In genomic region chr16:55443855-55444254, GRCh38 we compare ENCODE assay signal across 26 cellular contexts. TPM values are rescaled to one million over a fixed set of nuclear protein-coding genes. Genes with fewer than 3 reads are reported as not detected.
"Had no signal": no experiment of that assay in that cellular context is flagged by ENCODE, and none has a peak within 500 bp of the region (broad histone marks: within the 10 kb centered on the region; RNA-seq: fewer than 3 reads in every experiment).

No MANE protein-coding gene starts in this region.

- H3K36me3 ChIP-seq: adrenal gland, pancreas, prostate gland, sigmoid colon, upper lobe of left lung had no signal

- H3K27me3 ChIP-seq: adrenal gland, pancreas, sigmoid colon, upper lobe of left lung had no signal

- H3K9me3 ChIP-seq: adrenal gland, pancreas, prostate gland, upper lobe of left lung had no signal

- H3K27ac ChIP-seq: coronary artery, pancreas, prostate gland, sigmoid colon had no signal

- H3K4me3 ChIP-seq: adrenal gland, coronary artery, pancreas, prostate gland, sigmoid colon, smooth muscle cell, upper lobe of left lung had no signal

- DNase-seq: activated CD4-positive, alpha-beta T cell treated with anti-CD3 and anti-CD28 coated beads for 4 hours; activated CD4-positive, alpha-beta T cell treated with anti-CD3 and anti-CD28 coated beads, Interleukin-2, amount 50 U/mL, for 4 hours; activated effector memory CD4-positive, alpha-beta T cell treated with Interleukin-2 at 50 U/mL for 16 hours; activated naive CD4-positive, alpha-beta T cell treated with Interleukin-2 at 50 U/mL for 16 hours; activated naive CD8-positive, alpha-beta T cell treated with anti-CD3 and anti-CD28 coated beads for 36 hours; activated T-cell treated with anti-CD3 and anti-CD28 coated beads for 4 hours; activated T-cell treated with anti-CD3 and anti-CD28 coated beads, Interleukin-2, amount 50 U/mL, for 72 hours; aorta; foreskin fibroblast; head of caudate nucleus; kidney; left colon; naive thymus-derived CD4-positive, alpha-beta T cell; pancreas; retina; sigmoid colon; stimulated activated CD4-positive, alpha-beta T cell treated with anti-CD3 and anti-CD28 coated beads, Interleukin-1b, Interleukin-23, amount 100 ng/mL, for 48 hours; stimulated activated CD4-positive, alpha-beta T cell treated with anti-CD3 and anti-CD28 coated beads, Interleukin-4, amount 100 ng/mL, for 4 hours; stimulated activated CD8-positive, alpha-beta memory T cell treated with anti-CD3 and anti-CD28 coated beads, Interleukin-4, amount 100 ng/mL, for 48 hours; stimulated activated naive CD8-positive, alpha-beta T cell treated with anti-CD3 and anti-CD28 coated beads, Interleukin-15, amount 100 ng/mL, for 72 hours; T1000; upper lobe of left lung had no signal

- H3K4me1 ChIP-seq: adrenal gland, pancreas, prostate gland, sigmoid colon had no signal

- H3K4me2 ChIP-seq: smooth muscle cell had no signal

RNA-seq across cellular contexts. Expression of gene MMP2, which starts 35.1 kb away (rescaled TPM):
- total RNA-seq: activated naive CD8-positive, alpha-beta T cell treated with anti-CD3 and anti-CD28 coated beads for 36 hours; activated T-cell treated with anti-CD3 and anti-CD28 coated beads, Interleukin-2, amount 50 U/mL, for 72 hours had no signal
- polyA plus RNA-seq: naive thymus-derived CD4-positive, alpha-beta T cell had no signal
